In genomic region chr14:104223101-104223809, GRCh38 we compare ENCODE assay signal across 12 cellular contexts.
DNase-seq lines count a peak whose midpoint lies in the region; ATAC-seq and TF ChIP-seq lines count a peak whose summit lies in the region.
"Had no signal": no experiment of that assay in that cellular context is flagged by ENCODE, and none has a peak within 500 bp of the region (broad histone marks: within the 10 kb centered on the region; RNA-seq: fewer than 3 reads in every experiment).

No MANE protein-coding gene starts in this region.

- DNase-seq in DMS79 treated with DMSO at 0.1 percent for 48 hours (lab: John Stamatoyannopoulos, UW) (peak; percentile 87), NCI-H510A treated with DMSO at 0.1 percent for 48 hours (lab: John Stamatoyannopoulos, UW) (peak; percentile 91), esophagus squamous epithelium (lab: John Stamatoyannopoulos, UW) (no peak), posterior cingulate gyrus (peak in 6 of 10 donors; percentile 6 to 80 (median 44)), uterus (no peak)
- DNase-seq in activated CD8-positive, alpha-beta memory T cell treated with anti-CD3 and anti-CD28 coated beads, Interleukin-2, amount 50 U/mL, for 48 hours, result no peak
- DNase-seq: activated CD4-positive, alpha-beta T cell treated with anti-CD3 and anti-CD28 coated beads for 4 hours; activated naive CD8-positive, alpha-beta T cell treated with anti-CD3 and anti-CD28 coated beads for 36 hours; effector CD8-positive, alpha-beta T cell; MG63 had no signal

- H3K9me3 ChIP-seq in esophagus squamous epithelium (peaks cover 0 to 16% (median 6%) of the 10 kb centered on the region in 3 donors), uterus (no peaks in the 10 kb centered on the region)
- H3K9me3 ChIP-seq: MG63 had no signal

- intact Hi-C loops in esophagus squamous epithelium (cut with DNase I), result no loop called here
- intact Hi-C loops in posterior cingulate gyrus (cut with DNase I), result no loop called here
- intact Hi-C loops in uterus (cut with DNase I; ENCODE audit: low total_unique reads), result no loop called here

- H3K27ac ChIP-seq in esophagus squamous epithelium (no peak overlapping the region), uterus (no peak overlapping the region)

- H3K36me3 ChIP-seq in esophagus squamous epithelium (no peaks in the 10 kb centered on the region), uterus (no peaks in the 10 kb centered on the region)
- H3K36me3 ChIP-seq: MG63 had no signal

- ATAC-seq in HG02763 (IDR thresholded peaks at IDR 0.05; ENCODE audit: unreplicated experiment) (no peak), GM19023 (IDR thresholded peaks at IDR 0.05; ENCODE audit: unreplicated experiment) (no peak)

- TF ChIP-seq POLR2A in esophagus squamous epithelium (IDR thresholded peaks at IDR 0.05) (no peak), uterus (IDR thresholded peaks at IDR 0.05) (no peak)

- peaks cover 0 to 20% (median 0%) of the 10 kb centered on the region in 3 donors for H3K4me1 ChIP-seq in esophagus squamous epithelium
- no peaks in the 10 kb centered on the region for H3K4me1 ChIP-seq in uterus

- H3K4me3 ChIP-seq in esophagus squamous epithelium, result peak overlapping the region in 3 of 4 donors; percentile 9 to 53 (median 35)
- H3K4me3 ChIP-seq in uterus, result peak overlapping the region in 1 of 2 donors; percentile 26
- H3K4me3 ChIP-seq: MG63 had no signal

- H3K27me3 ChIP-seq in esophagus squamous epithelium (peaks cover 0 to 52% (median 0%) of the 10 kb centered on the region in 4 donors), uterus (no peaks in the 10 kb centered on the region)
- H3K27me3 ChIP-seq: MG63 had no signal

- WGBS in esophagus squamous epithelium, 2 donors, result 40 to 89% methylated on average over 2 to 3 of the region's 29 CpGs

- TF ChIP-seq CTCF in esophagus squamous epithelium (IDR thresholded peaks at IDR 0.05) (no peak), uterus (IDR thresholded peaks at IDR 0.05) (no peak)

Comparison
In these comparisons a context has a peak if more than half of its experiments do, and no peak if none do; other contexts are left out.
1. DNase-seq: peak in DMS79 treated with DMSO at 0.1 percent for 48 hours (single experiment), NCI-H510A treated with DMSO at 0.1 percent for 48 hours (single experiment) and posterior cingulate gyrus (6 of 10); none in esophagus squamous epithelium (single experiment), activated CD8-positive, alpha-beta memory T cell treated with anti-CD3 and anti-CD28 coated beads, Interleukin-2, amount 50 U/mL, for 48 hours (single experiment) and uterus (0 of 2).